ENCODE assay signal across 16 cellular contexts in the genomic region with DNA sequence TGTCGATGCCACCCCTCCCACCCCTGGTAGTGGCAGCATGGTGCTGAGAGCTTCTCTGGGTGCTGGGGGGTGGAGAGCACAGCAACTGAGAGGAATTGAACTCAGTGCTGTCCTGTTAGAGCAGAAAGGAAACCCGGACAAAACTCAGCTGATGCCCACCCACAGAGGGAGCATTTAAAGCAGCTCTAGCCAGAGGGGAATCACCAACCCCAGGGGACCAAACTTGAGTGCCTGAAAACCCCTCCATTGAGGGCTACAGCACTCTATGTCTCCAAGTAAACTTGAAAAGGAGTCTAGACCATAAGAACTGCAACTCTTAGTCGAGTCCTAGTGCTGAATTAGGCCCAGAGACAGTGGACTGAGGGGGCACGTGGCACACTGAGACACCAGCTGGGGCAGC.
"Had no signal": no experiment of that assay in that cellular context is flagged by ENCODE, and none has a peak within 500 bp of the region (broad histone marks: within the 10 kb centered on the region; RNA-seq: fewer than 3 reads in every experiment).

No MANE protein-coding gene starts in this region.

- ATAC-seq: activated CD8-positive, alpha-beta T cell treated with anti-CD3 and anti-CD28 coated beads, Interleukin-2, amount 10 ng/mL, durations not matched to agents 7 days and 5 days; body of pancreas; left lung; sciatic nerve had no signal

- DNase-seq: activated CD4-positive, alpha-beta T cell treated with anti-CD3 and anti-CD28 coated beads, Interleukin-2, amount 10 ng/mL, durations not matched to agents 24 days and 14 days; activated CD4-positive, CD25-positive, alpha-beta regulatory T cell; activated CD8-positive, alpha-beta memory T cell treated with anti-CD3 and anti-CD28 coated beads, Interleukin-2, amount 50 U/mL, for 4 hours; activated CD8-positive, alpha-beta T cell treated with anti-CD3 and anti-CD28 coated beads, Interleukin-2, amount 10 ng/mL, durations not matched to agents 7 days and 5 days; activated naive CD8-positive, alpha-beta T cell treated with anti-CD3 and anti-CD28 coated beads for 36 hours; amygdala; body of pancreas; cortex of kidney; effector CD8-positive, alpha-beta T cell; esophagus squamous epithelium; hippocampal formation; kidney; left lung; mammary epithelial cell; naive B cell had no signal
